In the genomic region with DNA sequence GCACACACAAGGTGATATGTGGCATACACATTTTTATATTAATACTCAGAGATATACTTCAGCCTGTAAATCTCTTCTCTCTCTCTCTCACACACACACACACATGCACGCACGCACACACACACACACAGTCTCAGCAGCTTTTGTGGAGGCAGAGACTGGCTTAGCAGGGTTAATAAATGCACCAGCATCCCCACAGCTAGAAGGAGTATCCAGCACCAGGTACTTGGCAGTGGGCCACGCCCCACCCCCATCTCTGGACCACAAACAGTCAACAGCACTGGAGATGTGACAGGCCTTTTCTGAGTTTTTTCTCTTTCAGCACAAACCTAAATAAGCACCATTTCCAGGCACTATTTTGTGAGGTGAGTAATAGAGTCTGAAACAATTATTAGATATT, we compare ENCODE assay signal across 16 cellular contexts. TPM values are rescaled to one million over a fixed set of nuclear protein-coding genes. Genes with fewer than 3 reads are reported as not detected.
DNase-seq lines count a peak whose midpoint lies in the region; ATAC-seq lines count a peak whose summit lies in the region.
"Had no signal": no experiment of that assay in that cellular context is flagged by ENCODE, and none has a peak within 500 bp of the region (broad histone marks: within the 10 kb centered on the region; RNA-seq: fewer than 3 reads in every experiment).

No MANE protein-coding gene starts in this region.

- no peak overlapping the region for H3K4me3 ChIP-seq in Jurkat, Clone E6-1 (ENCODE audit: low read length)
- H3K4me3 ChIP-seq: gastrocnemius medialis, SJSA1, vagina had no signal

- DNase-seq in COR-L47 (lab: John Stamatoyannopoulos, UW) (peak; percentile 90), NCI-H2227 (lab: John Stamatoyannopoulos, UW; ENCODE audit: unreplicated experiment) (peak; percentile 87), SHP77 treated with DMSO at 0.1 percent for 48 hours (lab: John Stamatoyannopoulos, UW) (peak; percentile 26), epidermal melanocyte (ENCODE audit: insufficient read length, low spot score) (no peak)
- DNase-seq in Jurkat, Clone E6-1 (ENCODE audit: low read depth, low spot score) = peak; percentile 41
- DNase-seq: activated CD4-positive, CD25-positive, alpha-beta regulatory T cell treated with anti-CD3 and anti-CD28 coated beads, Interleukin-2, amount 50 U/mL, for 72 hours; activated CD8-positive, alpha-beta memory T cell treated with anti-CD3 and anti-CD28 coated beads, Interleukin-2, amount 10 ng/mL, durations not matched to agents 7 days and 5 days; Calu3; gastrocnemius medialis; NCI-H446 treated with DMSO at 0.1 percent for 48 hours; OCI-M1 had no signal

- ATAC-seq in HG03108 (IDR thresholded peaks at IDR 0.05; ENCODE audit: unreplicated experiment) = no peak
- ATAC-seq in HG03520 (IDR thresholded peaks at IDR 0.05; ENCODE audit: unreplicated experiment) = no peak
- ATAC-seq in HG03457 (IDR thresholded peaks at IDR 0.05; ENCODE audit: unreplicated experiment) = no peak
- ATAC-seq: activated CD8-positive, alpha-beta memory T cell treated with anti-CD3 and anti-CD28 coated beads, Interleukin-2, amount 10 ng/mL, durations not matched to agents 7 days and 5 days; gastrocnemius medialis had no signal

RNA-seq across cellular contexts. Expression of a gene that starts 47.3 kb away (rescaled TPM):
- not detected for polyA plus RNA-seq in Jurkat, Clone E6-1 (2012; ENCODE audit: insufficient read depth, insufficient read length)
